In the genomic region with DNA sequence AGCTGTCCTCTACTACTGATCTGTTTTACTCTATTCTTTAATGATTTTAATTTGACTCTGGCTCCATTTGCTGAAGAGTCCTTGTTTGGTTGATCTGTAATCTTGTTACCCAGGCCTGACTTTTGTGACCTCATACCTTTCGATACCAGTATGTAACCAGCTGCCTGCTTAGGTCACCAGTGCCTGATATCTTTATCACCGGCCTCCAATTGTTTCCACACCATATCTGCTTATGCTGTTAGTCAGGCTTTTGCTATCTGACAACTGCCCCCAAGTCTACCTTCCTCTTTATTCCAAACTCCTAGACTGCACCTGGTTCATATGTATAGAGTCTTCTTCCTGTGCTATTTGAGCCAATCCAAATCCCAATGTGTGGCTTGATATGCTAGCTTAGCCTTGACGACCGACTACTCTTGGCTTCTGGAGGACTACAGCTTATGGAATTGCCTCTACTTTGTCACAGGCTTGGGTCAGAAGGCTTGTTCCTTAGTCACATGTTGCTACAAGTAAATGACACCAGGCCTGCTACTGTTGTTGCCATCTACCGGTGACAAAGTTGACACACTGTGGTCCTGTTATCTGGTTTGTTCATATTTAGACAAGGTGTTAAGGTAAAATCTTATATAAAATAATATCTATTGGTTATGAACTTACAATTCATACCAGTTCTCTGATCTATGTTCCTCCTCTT, we compare ENCODE assay signal across 20 cellular contexts.
"Had no signal": no experiment of that assay in that cellular context is flagged by ENCODE, and none has a peak within 500 bp of the region (broad histone marks: within the 10 kb centered on the region; RNA-seq: fewer than 3 reads in every experiment).

No MANE protein-coding gene starts in this region.

- H3K36me3 ChIP-seq: adrenal gland, breast epithelium, WERI-Rb-1 had no signal

- DNase-seq: activated CD4-positive, alpha-beta memory T cell treated with anti-CD3 and anti-CD28 coated beads, Interleukin-2, amount 10 ng/mL, durations not matched to agents 7 days and 5 days; activated CD4-positive, alpha-beta T cell treated with anti-CD3 and anti-CD28 coated beads for 36 hours; activated CD4-positive, alpha-beta T cell treated with anti-CD3 and anti-CD28 coated beads, Interleukin-2, amount 50 U/mL, for 1 hour; activated gamma-delta T cell treated with Interleukin-2 at 50 U/mL for 16 hours; activated naive CD4-positive, alpha-beta T cell treated with anti-CD3 and anti-CD28 coated beads, Interleukin-2, amount 10 ng/mL, durations not matched to agents 7 days and 5 days; activated naive CD8-positive, alpha-beta T cell treated with anti-CD3 and anti-CD28 coated beads, Interleukin-2, amount 10 ng/mL, durations not matched to agents 7 days and 5 days; activated T-cell treated with anti-CD3 and anti-CD28 coated beads, Interleukin-2, amount 50 U/mL, for 72 hours; adrenal gland; anterior cingulate cortex; caudate nucleus; NCI-H1105 treated with DMSO at 0.1 percent for 48 hours; NCI-H1436 treated with DMSO at 0.1 percent for 48 hours; NCI-H187; NCI-H2081; NCI-H446; NCI-H524; NK-92 treated with Interleukin-12 subunit alpha and Interleukin-12 subunit beta, amount 100 ng/mL, for 24 hours; PC-3; WERI-Rb-1 had no signal

- H3K4me3 ChIP-seq: adrenal gland, breast epithelium had no signal

- H3K4me1 ChIP-seq: adrenal gland, breast epithelium had no signal

- H3K9me3 ChIP-seq: adrenal gland, breast epithelium had no signal

- ATAC-seq: activated CD4-positive, alpha-beta T cell treated with anti-CD3 and anti-CD28 coated beads for 36 hours; activated T-cell treated with anti-CD3 and anti-CD28 coated beads, Interleukin-2, amount 50 U/mL, for 72 hours; PC-3 had no signal

- H3K27ac ChIP-seq: adrenal gland, breast epithelium, WERI-Rb-1 had no signal

- H3K27me3 ChIP-seq: adrenal gland, breast epithelium had no signal
